In genomic region chr3:147368151-147368550, GRCh38 we compare ENCODE assay signal across 15 cellular contexts. TPM values are rescaled to one million over a fixed set of nuclear protein-coding genes. Genes with fewer than 3 reads are reported as not detected.
DNase-seq lines count a peak whose midpoint lies in the region; ATAC-seq and TF ChIP-seq lines count a peak whose summit lies in the region.
"Had no signal": no experiment of that assay in that cellular context is flagged by ENCODE, and none has a peak within 500 bp of the region (broad histone marks: within the 10 kb centered on the region; RNA-seq: fewer than 3 reads in every experiment).

No MANE protein-coding gene starts in this region.

- H3K27me3 ChIP-seq in layer of hippocampus (ENCODE audit: control insufficient read depth, insufficient read depth, low read length): peaks cover 20% of the 10 kb centered on the region

- peak overlapping the region; percentile 47 for H3K4me3 ChIP-seq in astrocyte of the cerebellum (ENCODE audit: low read depth, low read length)
- H3K4me3 ChIP-seq: BLaER1 had no signal

- CTCF ChIA-PET in activated CD8-positive, alpha-beta memory T cell treated with anti-CD3 and anti-CD28 coated beads, Interleukin-2, amount 10 ng/mL, durations not matched to agents 7 days and 5 days (lab: Charles Lee): no interaction called here

- peak overlapping the region; percentile 42 for H3K27ac ChIP-seq in layer of hippocampus (ENCODE audit: low read depth, low read length)
- H3K27ac ChIP-seq: BLaER1 had no signal

- no peak for TF ChIP-seq CTCF in astrocyte of the cerebellum (IDR thresholded peaks at IDR 0.05; ENCODE audit: low read depth, low read length, missing control alignments)
- TF ChIP-seq CTCF in type B pancreatic cell (conservative IDR thresholded peaks at IDR 0.05): no peak
- no peak for TF ChIP-seq CTCF in HFFc6 (IDR thresholded peaks at IDR 0.05)

- H3K27ac Mint-ChIP-seq in type B pancreatic cell (peak overlapping the region; percentile 54), HFFc6 (no peak overlapping the region)
- no peak overlapping the region for H3K27ac Mint-ChIP-seq in activated CD8-positive, alpha-beta memory T cell treated with anti-CD3 and anti-CD28 coated beads, Interleukin-2, amount 10 ng/mL, durations not matched to agents 7 days and 5 days
- H3K27ac Mint-ChIP-seq: IgD-negative memory B cell had no signal

- DNase-seq in G401 (ENCODE audit: low spot score) (peak; percentile 68), astrocyte of the cerebellum (ENCODE audit: low read depth) (no peak), type B pancreatic cell (ENCODE audit: extremely low spot score, unreplicated experiment) (no peak), HFFc6 (no peak), cerebellar cortex (ENCODE audit: low spot score) (no peak)
- DNase-seq in activated CD8-positive, alpha-beta memory T cell treated with anti-CD3 and anti-CD28 coated beads, Interleukin-2, amount 10 ng/mL, durations not matched to agents 7 days and 5 days: no peak
- DNase-seq: AML-193, Calu3, DMS 273 treated with DMSO at 0.1 percent for 48 hours, H7, KG1 had no signal

- H3K4me1 Mint-ChIP-seq in type B pancreatic cell (ENCODE audit: unreplicated experiment) (peaks cover 9% of the 10 kb centered on the region), HFFc6 (ENCODE audit: low read depth) (peaks cover 5% of the 10 kb centered on the region; the same call in 1 of the 2 replicates)
- H3K4me1 Mint-ChIP-seq in activated CD8-positive, alpha-beta memory T cell treated with anti-CD3 and anti-CD28 coated beads, Interleukin-2, amount 10 ng/mL, durations not matched to agents 7 days and 5 days: no peaks in the 10 kb centered on the region
- H3K4me1 Mint-ChIP-seq: IgD-negative memory B cell had no signal

- H3K4me3 Mint-ChIP-seq in type B pancreatic cell (peak overlapping the region; percentile 84), HFFc6 (no peak overlapping the region)
- no peak overlapping the region for H3K4me3 Mint-ChIP-seq in activated CD8-positive, alpha-beta memory T cell treated with anti-CD3 and anti-CD28 coated beads, Interleukin-2, amount 10 ng/mL, durations not matched to agents 7 days and 5 days
- H3K4me3 Mint-ChIP-seq: IgD-negative memory B cell had no signal

- no peak for ATAC-seq in activated CD8-positive, alpha-beta memory T cell treated with anti-CD3 and anti-CD28 coated beads, Interleukin-2, amount 10 ng/mL, durations not matched to agents 7 days and 5 days

- peaks cover 1% of the 10 kb centered on the region for H3K9me3 Mint-ChIP-seq in type B pancreatic cell
- peaks cover 10% of the 10 kb centered on the region; the same call in 1 of the 2 replicates for H3K9me3 Mint-ChIP-seq in HFFc6
- no peaks in the 10 kb centered on the region for H3K9me3 Mint-ChIP-seq in activated CD8-positive, alpha-beta memory T cell treated with anti-CD3 and anti-CD28 coated beads, Interleukin-2, amount 10 ng/mL, durations not matched to agents 7 days and 5 days (ENCODE audit: low read depth)

- H3K27me3 Mint-ChIP-seq in type B pancreatic cell (peaks cover 96% of the 10 kb centered on the region), HFFc6 (ENCODE audit: insufficient read depth) (peaks cover 64% of the 10 kb centered on the region)
- peaks cover 55% of the 10 kb centered on the region for H3K27me3 Mint-ChIP-seq in activated CD8-positive, alpha-beta memory T cell treated with anti-CD3 and anti-CD28 coated beads, Interleukin-2, amount 10 ng/mL, durations not matched to agents 7 days and 5 days

- H3K36me3 Mint-ChIP-seq in type B pancreatic cell (no peaks in the 10 kb centered on the region), HFFc6 (ENCODE audit: low read depth) (no peaks in the 10 kb centered on the region; the same call in 1 of the 2 replicates)
- H3K36me3 Mint-ChIP-seq in activated CD8-positive, alpha-beta memory T cell treated with anti-CD3 and anti-CD28 coated beads, Interleukin-2, amount 10 ng/mL, durations not matched to agents 7 days and 5 days: no peaks in the 10 kb centered on the region
- H3K36me3 Mint-ChIP-seq: IgD-negative memory B cell had no signal

- in situ Hi-C loops in G401 (cut with HindIII; ENCODE audit: low sequenced_read_pairs): no loop called here
- in situ Hi-C loops in astrocyte of the cerebellum (cut with HindIII; ENCODE audit: low sequenced_read_pairs): no loop called here

RNA-seq across cellular contexts. Expression of gene ZIC4, which starts 38.2 kb away (rescaled TPM):
- not detected in 2 replicates for total RNA-seq in G401 (2014; rRNA removed; shearing (Covaris generic))
- 40.2 TPM in 1 of 2 replicates, not detected in the other for total RNA-seq in type B pancreatic cell (ENCODE audit: low replicate concordance)
- under 1 TPM; 0.28 to 0.58 (median 0.49) TPM for total RNA-seq in HFFc6 (2021; fragmentation: NEBNext Ultra II Directional; extraction: Animal tissue kit (Norgen Biotek cat#: 25700))
- total RNA-seq in activated CD8-positive, alpha-beta memory T cell treated with anti-CD3 and anti-CD28 coated beads, Interleukin-2, amount 10 ng/mL, durations not matched to agents 7 days and 5 days: not detected
- total RNA-seq: Calu3, HT-29 had no signal

RNA-seq across cellular contexts. Expression of gene ZIC1, which starts 41.0 kb away (rescaled TPM):
- not detected in 2 replicates for total RNA-seq in G401 (2014; rRNA removed; shearing (Covaris generic))
- total RNA-seq in type B pancreatic cell (ENCODE audit: low replicate concordance): 184 TPM in 1 of 2 replicates, not detected in the other
- total RNA-seq in HFFc6 (2021; fragmentation: NEBNext Ultra II Directional; extraction: Animal tissue kit (Norgen Biotek cat#: 25700)): 1 to 10 TPM in 1 of 6 experiments, under 1 TPM in 5; 0.43 to 1.0 (median 0.57) TPM
- not detected for total RNA-seq in activated CD8-positive, alpha-beta memory T cell treated with anti-CD3 and anti-CD28 coated beads, Interleukin-2, amount 10 ng/mL, durations not matched to agents 7 days and 5 days
- total RNA-seq: Calu3, HT-29 had no signal
